In genomic region chr10:131970946-131971345, GRCh38 we compare ENCODE assay signal across 25 cellular contexts. TPM values are rescaled to one million over a fixed set of nuclear protein-coding genes. Genes with fewer than 3 reads are reported as not detected.
DNase-seq lines count a peak whose midpoint lies in the region; ATAC-seq and TF ChIP-seq lines count a peak whose summit lies in the region.
"Had no signal": no experiment of that assay in that cellular context is flagged by ENCODE, and none has a peak within 500 bp of the region (broad histone marks: within the 10 kb centered on the region; RNA-seq: fewer than 3 reads in every experiment).

No MANE protein-coding gene starts in this region.

- ATAC-seq in natural killer cell = no peak
- no peak for ATAC-seq in natural killer cell treated with Interleukin-12 subunit alpha and Interleukin-12 subunit beta and Interleukin-15 and Interleukin-18, amount 100 ng/mL, for 72 hours
- ATAC-seq in activated naive CD8-positive, alpha-beta T cell treated with anti-CD3 and anti-CD28 coated beads, Interleukin-2, amount 50 U/mL, for 24 hours = no peak
- ATAC-seq: activated CD4-positive, alpha-beta T cell treated with anti-CD3 and anti-CD28 coated beads for 36 hours; foreskin keratinocyte; heart right ventricle; left ventricle myocardium superior; Right ventricle myocardium inferior; SK-N-SH treated with all-trans-retinoic acid at 6 μM for 48 hours had no signal

- peaks cover 44% of the 10 kb centered on the region for H3K4me1 Mint-ChIP-seq in T-helper 2 cell treated with Interferon-gamma antibody and Interleukin-4, amounts not matched to agents 5 μg/mL and 100 μg/mL, for 36 hours (ENCODE audit: low read depth)
- H3K4me1 Mint-ChIP-seq in natural killer cell = peaks cover 34 to 43% of the 10 kb centered on the region in 2 donors
- H3K4me1 Mint-ChIP-seq in natural killer cell treated with Interleukin-12 subunit alpha and Interleukin-12 subunit beta and Interleukin-15 and Interleukin-18, amount 100 ng/mL, for 72 hours (ENCODE audit: low read depth in 2 of 2) = peaks cover 34 to 39% of the 10 kb centered on the region in 2 donors
- peaks cover 54% of the 10 kb centered on the region for H3K4me1 Mint-ChIP-seq in activated naive CD8-positive, alpha-beta T cell treated with anti-CD3 and anti-CD28 coated beads, Interleukin-2, amount 50 U/mL, for 24 hours
- peaks cover 6% of the 10 kb centered on the region for H3K4me1 Mint-ChIP-seq in type B pancreatic cell (ENCODE audit: unreplicated experiment)
- H3K4me1 Mint-ChIP-seq: CD14-positive monocyte had no signal

- DNase-seq in T-helper 2 cell treated with Interferon-gamma antibody and Interleukin-4, amounts not matched to agents 5 μg/mL and 100 μg/mL, for 36 hours (ENCODE audit: low spot score) = no peak
- DNase-seq in T-helper 2 cell (no peak), natural killer cell (no peak), type B pancreatic cell (ENCODE audit: extremely low spot score, unreplicated experiment) (no peak), NCI-H345 treated with DMSO at 0.1 percent for 48 hours (lab: John Stamatoyannopoulos, UW; ENCODE audit: unreplicated experiment) (no peak), D341Med (ENCODE audit: low spot score) (no peak)
- no peak for DNase-seq in natural killer cell treated with Interleukin-12 subunit alpha and Interleukin-12 subunit beta and Interleukin-15 and Interleukin-18, amount 100 ng/mL, for 72 hours (ENCODE audit: low spot score)
- no peak for DNase-seq in activated naive CD8-positive, alpha-beta T cell treated with anti-CD3 and anti-CD28 coated beads, Interleukin-2, amount 50 U/mL, for 24 hours
- DNase-seq: activated CD4-positive, alpha-beta T cell treated with anti-CD3 and anti-CD28 coated beads for 36 hours; cerebellar nuclear complex; esophagus squamous epithelium; foreskin keratinocyte; heart right ventricle; left ventricle myocardium superior; NCI-H1436 treated with DMSO at 0.1 percent for 48 hours; NCI-H2081 treated with DMSO at 0.1 percent for 48 hours; NCI-H2227 treated with DMSO at 0.1 percent for 48 hours; NCI-H69; stimulated activated CD4-positive, alpha-beta T cell treated with anti-CD3 and anti-CD28 coated beads, Interleukin-15, amount 100 ng/mL, for 24 hours; stimulated activated CD4-positive, alpha-beta T cell treated with anti-CD3 and anti-CD28 coated beads, Interleukin-4, amount 100 ng/mL, for 4 hours; substantia nigra had no signal

- peak overlapping the region; percentile 55 for H3K27ac Mint-ChIP-seq in T-helper 2 cell treated with Interferon-gamma antibody and Interleukin-4, amounts not matched to agents 5 μg/mL and 100 μg/mL, for 36 hours
- H3K27ac Mint-ChIP-seq in natural killer cell (no peak overlapping the region), type B pancreatic cell (peak overlapping the region; percentile 13)
- peak overlapping the region in 1 of 2 donors; percentile 48 for H3K27ac Mint-ChIP-seq in natural killer cell treated with Interleukin-12 subunit alpha and Interleukin-12 subunit beta and Interleukin-15 and Interleukin-18, amount 100 ng/mL, for 72 hours
- H3K27ac Mint-ChIP-seq in activated naive CD8-positive, alpha-beta T cell treated with anti-CD3 and anti-CD28 coated beads, Interleukin-2, amount 50 U/mL, for 24 hours = peak overlapping the region; percentile 72
- H3K27ac Mint-ChIP-seq: activated CD4-positive, alpha-beta T cell treated with anti-CD3 and anti-CD28 coated beads for 36 hours; CD14-positive monocyte; progenitor cell of endocrine pancreas had no signal

- H3K27me3 Mint-ChIP-seq in T-helper 2 cell treated with Interferon-gamma antibody and Interleukin-4, amounts not matched to agents 5 μg/mL and 100 μg/mL, for 36 hours (ENCODE audit: low read depth) = no peaks in the 10 kb centered on the region
- H3K27me3 Mint-ChIP-seq in natural killer cell (ENCODE audit: low read depth in 2 of 2) (no peaks in the 10 kb centered on the region), type B pancreatic cell (no peaks in the 10 kb centered on the region)
- H3K27me3 Mint-ChIP-seq in natural killer cell treated with Interleukin-12 subunit alpha and Interleukin-12 subunit beta and Interleukin-15 and Interleukin-18, amount 100 ng/mL, for 72 hours = no peaks in the 10 kb centered on the region
- H3K27me3 Mint-ChIP-seq in activated naive CD8-positive, alpha-beta T cell treated with anti-CD3 and anti-CD28 coated beads, Interleukin-2, amount 50 U/mL, for 24 hours = no peaks in the 10 kb centered on the region
- H3K27me3 Mint-ChIP-seq: activated CD4-positive, alpha-beta T cell treated with anti-CD3 and anti-CD28 coated beads for 36 hours; progenitor cell of endocrine pancreas had no signal

- intact Hi-C loops in natural killer cell (cut with micrococcal nuclease) = no loop called here

- H3K9me3 Mint-ChIP-seq in T-helper 2 cell treated with Interferon-gamma antibody and Interleukin-4, amounts not matched to agents 5 μg/mL and 100 μg/mL, for 36 hours = no peaks in the 10 kb centered on the region
- no peaks in the 10 kb centered on the region for H3K9me3 Mint-ChIP-seq in natural killer cell
- H3K9me3 Mint-ChIP-seq in natural killer cell treated with Interleukin-12 subunit alpha and Interleukin-12 subunit beta and Interleukin-15 and Interleukin-18, amount 100 ng/mL, for 72 hours = no peaks in the 10 kb centered on the region
- H3K9me3 Mint-ChIP-seq in activated naive CD8-positive, alpha-beta T cell treated with anti-CD3 and anti-CD28 coated beads, Interleukin-2, amount 50 U/mL, for 24 hours = no peaks in the 10 kb centered on the region
- H3K9me3 Mint-ChIP-seq in type B pancreatic cell = no peaks in the 10 kb centered on the region
- H3K9me3 Mint-ChIP-seq: CD14-positive monocyte had no signal

- peaks cover 62% of the 10 kb centered on the region for H3K36me3 Mint-ChIP-seq in T-helper 2 cell treated with Interferon-gamma antibody and Interleukin-4, amounts not matched to agents 5 μg/mL and 100 μg/mL, for 36 hours (ENCODE audit: low read depth)
- H3K36me3 Mint-ChIP-seq in natural killer cell (no peaks in the 10 kb centered on the region), type B pancreatic cell (peaks cover 11% of the 10 kb centered on the region)
- H3K36me3 Mint-ChIP-seq in natural killer cell treated with Interleukin-12 subunit alpha and Interleukin-12 subunit beta and Interleukin-15 and Interleukin-18, amount 100 ng/mL, for 72 hours = no peaks in the 10 kb centered on the region
- peaks cover 53% of the 10 kb centered on the region for H3K36me3 Mint-ChIP-seq in activated naive CD8-positive, alpha-beta T cell treated with anti-CD3 and anti-CD28 coated beads, Interleukin-2, amount 50 U/mL, for 24 hours (ENCODE audit: low read depth)

- H3K4me3 Mint-ChIP-seq in T-helper 2 cell treated with Interferon-gamma antibody and Interleukin-4, amounts not matched to agents 5 μg/mL and 100 μg/mL, for 36 hours = no peak overlapping the region
- H3K4me3 Mint-ChIP-seq in natural killer cell (peak overlapping the region; percentile 13), type B pancreatic cell (no peak overlapping the region)
- no peak overlapping the region for H3K4me3 Mint-ChIP-seq in natural killer cell treated with Interleukin-12 subunit alpha and Interleukin-12 subunit beta and Interleukin-15 and Interleukin-18, amount 100 ng/mL, for 72 hours
- H3K4me3 Mint-ChIP-seq in activated naive CD8-positive, alpha-beta T cell treated with anti-CD3 and anti-CD28 coated beads, Interleukin-2, amount 50 U/mL, for 24 hours = no peak overlapping the region
- H3K4me3 Mint-ChIP-seq: activated CD4-positive, alpha-beta T cell treated with anti-CD3 and anti-CD28 coated beads for 36 hours; CD14-positive monocyte had no signal

- TF ChIP-seq CTCF in natural killer cell (IDR thresholded peaks at IDR 0.05) (no peak), type B pancreatic cell (conservative IDR thresholded peaks at IDR 0.05) (no peak)

RNA-seq across cellular contexts. Expression of gene BNIP3, which starts 10.8 kb away (rescaled TPM):
- total RNA-seq in natural killer cell = 10 to 100 TPM in 2 of 3 donors, 1 to 10 TPM in 1; 9.9 to 12.9 (median 12.1) TPM
- total RNA-seq in natural killer cell treated with Interleukin-12 subunit alpha and Interleukin-12 subunit beta and Interleukin-15 and Interleukin-18, amount 100 ng/mL, for 72 hours = 10 to 100 TPM; 20.5 to 82.2 TPM
- 24.2 and 30.2 TPM in 2 replicates for total RNA-seq in type B pancreatic cell (ENCODE audit: low replicate concordance)

Comparison
In these comparisons a context has a peak if more than half of its experiments do, and no peak if none do; other contexts are left out.
1. H3K27ac Mint-ChIP-seq: peak in T-helper 2 cell treated with Interferon-gamma antibody and Interleukin-4, amounts not matched to agents 5 μg/mL and 100 μg/mL, for 36 hours (single experiment), activated naive CD8-positive, alpha-beta T cell treated with anti-CD3 and anti-CD28 coated beads, Interleukin-2, amount 50 U/mL, for 24 hours (single experiment) and type B pancreatic cell (single experiment); none in natural killer cell (0 of 2).